Comparison of ENCODE assay signal across 1 cellular context in the genomic region with DNA sequence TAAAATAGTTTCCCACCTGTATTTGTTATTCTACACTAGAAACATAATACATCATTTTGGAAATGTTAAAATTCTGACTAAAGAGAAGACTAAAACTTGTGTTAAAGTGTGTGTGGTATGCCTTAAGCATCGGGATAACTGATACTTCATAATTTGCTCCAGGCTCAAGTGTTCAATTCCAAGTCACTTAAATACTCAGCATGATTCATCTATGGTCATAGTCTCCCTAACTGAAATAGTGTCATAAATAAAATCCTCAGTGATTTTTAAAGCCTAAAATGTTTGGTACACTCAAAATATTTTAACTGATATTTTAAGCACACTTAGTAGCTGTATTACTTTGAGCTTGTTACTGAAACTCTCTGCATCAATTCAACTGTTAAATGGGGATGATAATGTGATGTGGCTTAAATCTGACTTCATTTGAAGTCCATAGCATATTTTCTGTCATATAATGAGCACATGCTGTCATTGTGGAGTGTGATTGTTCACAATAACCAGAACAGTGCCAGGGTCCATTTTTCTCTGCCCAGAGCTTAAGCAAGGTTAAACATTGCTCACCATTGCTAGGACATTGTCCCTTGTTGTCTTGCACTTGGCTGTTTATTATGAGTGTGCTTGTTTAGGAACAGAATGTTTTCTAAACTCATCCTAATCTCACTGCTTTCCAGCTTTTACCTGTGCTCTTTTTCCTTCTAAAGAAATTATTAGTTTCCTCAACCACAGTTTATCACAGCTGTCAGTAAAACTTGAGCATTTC.
TF ChIP-seq lines count a peak whose summit lies in the region.

No MANE protein-coding gene starts in this region.

TF ChIP-seq in SK-N-SH treated with all-trans-retinoic acid at 6 μM for 48 hours, 23 proteins besides CTCF, POLR2A, EP300 and RAD21 (continued from another document):
- TF ChIP-seq, protein P1, sequence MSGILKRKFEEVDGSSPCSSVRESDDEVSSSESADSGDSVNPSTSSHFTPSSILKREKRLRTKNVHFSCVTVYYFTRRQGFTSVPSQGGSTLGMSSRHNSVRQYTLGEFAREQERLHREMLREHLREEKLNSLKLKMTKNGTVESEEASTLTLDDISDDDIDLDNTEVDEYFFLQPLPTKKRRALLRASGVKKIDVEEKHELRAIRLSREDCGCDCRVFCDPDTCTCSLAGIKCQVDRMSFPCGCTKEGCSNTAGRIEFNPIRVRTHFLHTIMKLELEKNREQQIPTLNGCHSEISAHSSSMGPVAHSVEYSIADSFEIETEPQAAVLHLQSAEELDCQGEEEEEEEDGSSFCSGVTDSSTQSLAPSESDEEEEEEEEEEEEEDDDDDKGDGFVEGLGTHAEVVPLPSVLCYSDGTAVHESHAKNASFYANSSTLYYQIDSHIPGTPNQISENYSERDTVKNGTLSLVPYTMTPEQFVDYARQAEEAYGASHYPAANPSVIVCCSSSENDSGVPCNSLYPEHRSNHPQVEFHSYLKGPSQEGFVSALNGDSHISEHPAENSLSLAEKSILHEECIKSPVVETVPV (CRISPR knock-in tag; IDR thresholded peaks at IDR 0.05) = no peak
